In genomic region chr6:37432916-37433656, GRCh38 we compare ENCODE assay signal across 1 cellular context.
A peak's percentile ranks its signal among the peaks of the same experiment; 100 is the strongest.
TF ChIP-seq lines count a peak whose summit lies in the region.

Gene CMTR1, plus strand, starts transcription at chr6:37433221. Its CDS starts 2,409 bp downstream, at chr6:37435630.

TF ChIP-seq in HCT116, 20 proteins besides CTCF, POLR2A, EP300 and RAD21 (continued from another document):
- TF ChIP-seq ATF3 (IDR thresholded peaks at IDR 0.05) (no peak), ZNF274 (IDR thresholded peaks at IDR 0.05; ENCODE audit: low read depth, low read length) (no peak), EZH2phosphoT487 (IDR thresholded peaks at IDR 0.05; ENCODE audit: borderline replicate concordance) (no peak), SRF (IDR thresholded peaks at IDR 0.05; ENCODE audit: low read depth) (peak; percentile 95), SIN3A (IDR thresholded peaks at IDR 0.05; ENCODE audit: low read depth) (peak; percentile 90)
